Comparison of ENCODE assay signal across 12 cellular contexts in genomic region chr2:226906439-226906796, GRCh38.
DNase-seq lines count a peak whose midpoint lies in the region; ATAC-seq, FAIRE-seq and TF ChIP-seq lines count a peak whose summit lies in the region.
"Had no signal": no experiment of that assay in that cellular context is flagged by ENCODE, and none has a peak within 500 bp of the region (broad histone marks: within the 10 kb centered on the region; RNA-seq: fewer than 3 reads in every experiment).

No MANE protein-coding gene starts in this region.

- H3K27ac ChIP-seq in kidney (ENCODE audit: low read depth in 2 of 2, low read length in 2 of 2) (no peak overlapping the region), endodermal cell (ENCODE audit: low read depth, low read length) (no peak overlapping the region)

- no peaks in the 10 kb centered on the region for H3K27me3 Mint-ChIP-seq in activated CD8-positive, alpha-beta T cell treated with anti-CD3 and anti-CD28 coated beads for 36 hours
- no peaks in the 10 kb centered on the region for H3K27me3 Mint-ChIP-seq in endodermal cell (ENCODE audit: insufficient read depth)
- H3K27me3 Mint-ChIP-seq: CD4-positive, CD25-positive, alpha-beta regulatory T cell had no signal

- no peak overlapping the region for H3K27ac Mint-ChIP-seq in activated CD8-positive, alpha-beta T cell treated with anti-CD3 and anti-CD28 coated beads for 36 hours
- H3K27ac Mint-ChIP-seq in endodermal cell = no peak overlapping the region

- H3K9me3 Mint-ChIP-seq in activated CD8-positive, alpha-beta T cell treated with anti-CD3 and anti-CD28 coated beads for 36 hours = no peaks in the 10 kb centered on the region
- H3K9me3 Mint-ChIP-seq in endodermal cell = no peaks in the 10 kb centered on the region

- WGBS in endodermal cell (ENCODE audit: insufficient coverage in 1 of 2, insufficient read length in 1 of 2), 2 experiments = 90 to 91% methylated on average over 3 of the region's 3 CpGs

- H3K36me3 Mint-ChIP-seq in activated CD8-positive, alpha-beta T cell treated with anti-CD3 and anti-CD28 coated beads for 36 hours (ENCODE audit: low read depth) = peaks cover 48% of the 10 kb centered on the region
- peaks cover 3% of the 10 kb centered on the region for H3K36me3 Mint-ChIP-seq in endodermal cell (ENCODE audit: low read depth)

- peaks cover 3 to 7% of the 10 kb centered on the region in 2 donors for H3K4me1 ChIP-seq in kidney (ENCODE audit: control insufficient read depth in 1 of 2, insufficient read depth in 1 of 2, low read depth in 1 of 2, low read length in 2 of 2)
- no peaks in the 10 kb centered on the region for H3K4me1 ChIP-seq in endodermal cell (ENCODE audit: control insufficient read depth, insufficient read depth, low read length)

- ATAC-seq in GM18505 (IDR thresholded peaks at IDR 0.05; ENCODE audit: unreplicated experiment) = peak; percentile 59
- peak; percentile 47 for ATAC-seq in GM21390 (IDR thresholded peaks at IDR 0.05; ENCODE audit: unreplicated experiment)
- peak; percentile 41 for ATAC-seq in HG03095 (IDR thresholded peaks at IDR 0.05; ENCODE audit: unreplicated experiment)
- no peak for ATAC-seq in activated CD8-positive, alpha-beta T cell treated with anti-CD3 and anti-CD28 coated beads for 36 hours

- no peak overlapping the region for H3K4me3 Mint-ChIP-seq in activated CD8-positive, alpha-beta T cell treated with anti-CD3 and anti-CD28 coated beads for 36 hours
- H3K4me3 Mint-ChIP-seq in endodermal cell = no peak overlapping the region

- DNase-seq in activated CD8-positive, alpha-beta T cell treated with anti-CD3 and anti-CD28 coated beads for 36 hours = peak; percentile 16
- DNase-seq in kidney (no peak), NCI-H524 treated with DMSO at 0.1 percent for 48 hours (lab: John Stamatoyannopoulos, UW) (no peak), endodermal cell (no peak)
- DNase-seq in activated CD4-positive, alpha-beta T cell treated with anti-CD3 and anti-CD28 coated beads, Interleukin-2, amount 50 U/mL, for 4 hours = no peak
- DNase-seq: head of caudate nucleus, NCI-H2081 treated with DMSO at 0.1 percent for 48 hours had no signal

- CTCF ChIA-PET in activated CD8-positive, alpha-beta T cell treated with anti-CD3 and anti-CD28 coated beads for 36 hours (lab: Charles Lee) = no interaction called here

- no peak for FAIRE-seq in kidney (lab: Jason Lieb, UNC)
- FAIRE-seq: H1 had no signal

- no peak for TF ChIP-seq POLR2A in GM18505 (IDR thresholded peaks at IDR 0.05; ENCODE audit: borderline replicate concordance, extremely low read depth, insufficient read depth, insufficient read length)

- POLR2A ChIA-PET in activated CD8-positive, alpha-beta T cell treated with anti-CD3 and anti-CD28 coated beads for 36 hours (lab: Charles Lee) = no interaction called here

- H3K9me3 ChIP-seq in kidney (ENCODE audit: control insufficient read depth in 1 of 2, low read length in 2 of 2) (no peaks in the 10 kb centered on the region), endodermal cell (ENCODE audit: control insufficient read depth, low read length) (no peaks in the 10 kb centered on the region)

- intact Hi-C loops in activated CD8-positive, alpha-beta T cell treated with anti-CD3 and anti-CD28 coated beads for 36 hours (cut with micrococcal nuclease) = no loop called here
- intact Hi-C loops in kidney (cut with DNase I) = no loop called here

- H3K4me1 Mint-ChIP-seq in activated CD8-positive, alpha-beta T cell treated with anti-CD3 and anti-CD28 coated beads for 36 hours (ENCODE audit: low read depth) = peaks cover 51% of the 10 kb centered on the region
- peaks cover 2% of the 10 kb centered on the region for H3K4me1 Mint-ChIP-seq in endodermal cell

- H3K4me3 ChIP-seq in kidney (ENCODE audit: low read length in 2 of 2) = no peak overlapping the region
- H3K4me3 ChIP-seq in endodermal cell (ENCODE audit: low read length) = no peak overlapping the region

- H3K27me3 ChIP-seq in endodermal cell (ENCODE audit: control insufficient read depth, insufficient read depth, low read length, poor library complexity, severe bottlenecking) = no peaks in the 10 kb centered on the region

- TF ChIP-seq CTCF in activated CD8-positive, alpha-beta T cell treated with anti-CD3 and anti-CD28 coated beads for 36 hours (IDR thresholded peaks at IDR 0.05) = no peak
- no peak for TF ChIP-seq CTCF in kidney (IDR thresholded peaks at IDR 0.05; ENCODE audit: borderline replicate concordance, extremely low read depth, insufficient read depth)
- TF ChIP-seq CTCF in endodermal cell (conservative IDR thresholded peaks at IDR 0.05) = no peak

- no peaks in the 10 kb centered on the region for H3K36me3 ChIP-seq in kidney (ENCODE audit: control insufficient read depth in 1 of 2, insufficient read depth in 2 of 2, low read length in 2 of 2)
- H3K36me3 ChIP-seq in endodermal cell (ENCODE audit: control insufficient read depth, insufficient read depth, low read length) = no peaks in the 10 kb centered on the region

- H3K9ac ChIP-seq in kidney (ENCODE audit: low read length in 2 of 2) (no peak overlapping the region), endodermal cell (ENCODE audit: extremely low read depth, low read length, poor library complexity, severe bottlenecking) (no peak overlapping the region)
